ENCODE assay signal across 12 cellular contexts in the genomic region with DNA sequence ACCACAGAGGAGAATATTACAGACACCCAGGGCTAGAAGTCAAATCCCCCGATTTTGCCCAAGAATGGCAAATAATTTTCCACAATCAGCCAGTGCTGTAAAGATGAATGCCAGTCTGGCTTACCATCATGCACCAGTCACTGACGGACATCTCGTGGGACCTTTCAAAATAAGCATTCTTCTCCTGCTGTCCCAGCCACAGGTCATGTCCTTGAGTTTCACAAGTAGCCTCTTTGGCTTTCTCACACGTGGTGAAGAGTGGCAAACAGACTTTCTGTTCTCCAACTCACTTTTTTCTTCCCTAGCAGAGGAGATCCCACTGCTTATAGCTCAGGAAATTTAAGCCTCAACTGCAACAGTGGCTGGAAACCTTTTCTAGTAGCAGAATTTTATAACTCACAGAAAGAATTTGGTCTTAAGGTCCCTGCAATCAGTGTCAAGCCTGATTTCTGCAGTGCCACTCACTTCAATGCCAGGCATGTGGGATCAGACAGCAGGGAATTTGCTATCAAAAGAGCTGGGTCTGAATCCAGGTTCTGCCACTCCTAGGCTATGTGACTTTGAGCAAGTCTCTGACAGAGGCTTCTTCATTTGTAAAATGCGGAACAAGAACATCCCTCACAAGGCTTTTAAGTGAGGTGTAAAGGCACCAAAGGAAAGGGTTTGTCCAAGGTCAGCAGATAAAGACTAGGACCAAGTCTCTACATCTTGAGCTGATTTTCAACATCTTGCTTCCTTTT. TPM values are rescaled to one million over a fixed set of nuclear protein-coding genes. Genes with fewer than 3 reads are reported as not detected.
A peak's percentile ranks its signal among the peaks of the same experiment; 100 is the strongest.
DNase-seq lines count a peak whose midpoint lies in the region; ATAC-seq and TF ChIP-seq lines count a peak whose summit lies in the region.
"Had no signal": no experiment of that assay in that cellular context is flagged by ENCODE, and none has a peak within 500 bp of the region (broad histone marks: within the 10 kb centered on the region; RNA-seq: fewer than 3 reads in every experiment).

No MANE protein-coding gene starts in this region.

- no peak for TF ChIP-seq CTCF in CD4-positive, alpha-beta T cell (IDR thresholded peaks at IDR 0.05)

- ATAC-seq in CD4-positive, alpha-beta T cell (ENCODE audit: poor library complexity) = no peak
- ATAC-seq in HG02678 (IDR thresholded peaks at IDR 0.05; ENCODE audit: unreplicated experiment) = no peak
- ATAC-seq: WTC11 had no signal

- H3K36me3 ChIP-seq in rectal smooth muscle tissue (ENCODE audit: control insufficient read depth, insufficient read depth, low read length) = peaks cover 24% of the 10 kb centered on the region

- peak overlapping the region; percentile 98 for H3K27ac Mint-ChIP-seq in CD4-positive, alpha-beta T cell
- peak overlapping the region; percentile 66 for H3K27ac Mint-ChIP-seq in dendritic cell treated with granulocyte-macrophage colony-stimulating factor and Interleukin-4, amounts not matched to agents 40 ng/mL and 50 ng/mL, for 4 days
- H3K27ac Mint-ChIP-seq: WTC11 had no signal

- no peak overlapping the region for H3K9ac ChIP-seq in rectal smooth muscle tissue (ENCODE audit: low read length)

- DNase-seq in CD4-positive, alpha-beta T cell = no peak
- DNase-seq in MV-4-11 (lab: John Stamatoyannopoulos, UW) (peak; percentile 49), GM19240 (ENCODE audit: insufficient read length, low spot score) (no peak), NCI-H524 (lab: John Stamatoyannopoulos, UW) (no peak)
- DNase-seq in stimulated activated CD4-positive, alpha-beta T cell treated with anti-CD3 and anti-CD28 coated beads, Interleukin-4, amount 100 ng/mL, for 4 hours = no peak
- DNase-seq: DMS 273 treated with DMSO at 0.1 percent for 48 hours; NCI-H1092; stimulated activated CD4-positive, alpha-beta T cell treated with anti-CD3 and anti-CD28 coated beads, Interleukin-15, amount 100 ng/mL, for 24 hours had no signal

- H3K4me3 Mint-ChIP-seq in CD4-positive, alpha-beta T cell = peak overlapping the region; percentile 94
- no peak overlapping the region for H3K4me3 Mint-ChIP-seq in dendritic cell treated with granulocyte-macrophage colony-stimulating factor and Interleukin-4, amounts not matched to agents 40 ng/mL and 50 ng/mL, for 4 days
- H3K4me3 Mint-ChIP-seq: WTC11 had no signal

- CTCF ChIA-PET in CD4-positive, alpha-beta T cell (lab: Charles Lee) = interaction anchor here (1.2 to 5.5 kb wide), 3 partner anchors 10 to 25 kb away, joined by 7 to 27 read pairs (median 15); no protein-coding TSS in a partner anchor

- no peaks in the 10 kb centered on the region for H3K9me3 Mint-ChIP-seq in CD4-positive, alpha-beta T cell
- no peaks in the 10 kb centered on the region for H3K9me3 Mint-ChIP-seq in dendritic cell treated with granulocyte-macrophage colony-stimulating factor and Interleukin-4, amounts not matched to agents 40 ng/mL and 50 ng/mL, for 4 days
- H3K9me3 Mint-ChIP-seq: WTC11 had no signal

- no peaks in the 10 kb centered on the region for H3K27me3 Mint-ChIP-seq in CD4-positive, alpha-beta T cell
- no peaks in the 10 kb centered on the region for H3K27me3 Mint-ChIP-seq in dendritic cell treated with granulocyte-macrophage colony-stimulating factor and Interleukin-4, amounts not matched to agents 40 ng/mL and 50 ng/mL, for 4 days

- no peaks in the 10 kb centered on the region for H3K9me3 ChIP-seq in CD4-positive, alpha-beta T cell (ENCODE audit: control insufficient read depth, low read length)

- H3K27ac ChIP-seq in CD4-positive, alpha-beta T cell (ENCODE audit: low read depth, low read length) = peak overlapping the region; percentile 100
- H3K27ac ChIP-seq in rectal smooth muscle tissue (ENCODE audit: low read depth, low read length) = no peak overlapping the region

- peaks cover 86% of the 10 kb centered on the region for H3K4me1 Mint-ChIP-seq in CD4-positive, alpha-beta T cell (ENCODE audit: low read depth)
- H3K4me1 Mint-ChIP-seq in dendritic cell treated with granulocyte-macrophage colony-stimulating factor and Interleukin-4, amounts not matched to agents 40 ng/mL and 50 ng/mL, for 4 days (ENCODE audit: low read depth) = peaks cover 74% of the 10 kb centered on the region

- POLR2A ChIA-PET in CD4-positive, alpha-beta T cell (lab: Charles Lee) = interaction anchor here (0.8 to 14.2 kb wide), 12 partner anchors 9 to 366 kb away, joined by 3 to 1064 read pairs (median 6); partner anchors contain the start of genes DRG1 and PATZ1

- H3K27me3 ChIP-seq in CD4-positive, alpha-beta T cell (ENCODE audit: control insufficient read depth, insufficient read depth, low read length) = no peaks in the 10 kb centered on the region
- no peaks in the 10 kb centered on the region for H3K27me3 ChIP-seq in rectal smooth muscle tissue (ENCODE audit: control insufficient read depth, insufficient read depth, low read length)

- intact Hi-C loops in CD4-positive, alpha-beta T cell (cut with DNase I, micrococcal nuclease) = loop anchor here in 1 of 2 experiments (5.0 kb wide), 1 partner anchor 204 kb away; no protein-coding TSS in a partner anchor
- intact Hi-C loops in dendritic cell treated with granulocyte-macrophage colony-stimulating factor and Interleukin-4, amounts not matched to agents 40 ng/mL and 50 ng/mL, for 4 days (cut with micrococcal nuclease) = no loop called here

- peaks cover 20% of the 10 kb centered on the region for H3K4me1 ChIP-seq in rectal smooth muscle tissue (ENCODE audit: control insufficient read depth, insufficient read depth, low read length)

- H3K4me3 ChIP-seq in rectal smooth muscle tissue (ENCODE audit: low read length) = peak overlapping the region; percentile 72

- H3K36me3 Mint-ChIP-seq in CD4-positive, alpha-beta T cell (ENCODE audit: low read depth) = peaks cover 100% of the 10 kb centered on the region
- H3K36me3 Mint-ChIP-seq in dendritic cell treated with granulocyte-macrophage colony-stimulating factor and Interleukin-4, amounts not matched to agents 40 ng/mL and 50 ng/mL, for 4 days (ENCODE audit: low read depth) = peaks cover 89% of the 10 kb centered on the region
- H3K36me3 Mint-ChIP-seq: WTC11 had no signal

RNA-seq across cellular contexts. Expression of gene PIK3IP1, which starts 3.6 kb away (rescaled TPM):
- 1,000 to 10,000 TPM; 1,063 to 1,072 TPM for total RNA-seq in CD4-positive, alpha-beta T cell

RNA-seq across cellular contexts. Expression of gene PATZ1, which starts 57.5 kb away (rescaled TPM):
- total RNA-seq in CD4-positive, alpha-beta T cell = 10 to 100 TPM; 54.4 to 58.3 TPM
